Comparison of ENCODE assay signal across 9 cellular contexts in genomic region chr10:103472005-103472404, GRCh38. TPM values are rescaled to one million over a fixed set of nuclear protein-coding genes. Genes with fewer than 3 reads are reported as not detected.
DNase-seq lines count a peak whose midpoint lies in the region; ATAC-seq and TF ChIP-seq lines count a peak whose summit lies in the region.
"Had no signal": no experiment of that assay in that cellular context is flagged by ENCODE, and none has a peak within 500 bp of the region (broad histone marks: within the 10 kb centered on the region; RNA-seq: fewer than 3 reads in every experiment).

No MANE protein-coding gene starts in this region.

- no peaks in the 10 kb centered on the region for H3K79me1 ChIP-seq in H9 (ENCODE audit: insufficient read depth, low read depth, low read length, poor library complexity, severe bottlenecking)

- H3K36me3 Mint-ChIP-seq in H9 (ENCODE audit: insufficient read depth in 1 of 3, low read depth in 3 of 3), result no peaks in the 10 kb centered on the region
- H3K36me3 Mint-ChIP-seq in natural killer cell treated with Interleukin-12 subunit alpha and Interleukin-12 subunit beta and Interleukin-15 and Interleukin-18, amount 100 ng/mL, for 72 hours, result no peaks in the 10 kb centered on the region

- no peak overlapping the region for H2BK12ac ChIP-seq in H9 (ENCODE audit: insufficient read length, low read depth, low read length)

- no peaks in the 10 kb centered on the region for H4K20me1 ChIP-seq in H9 (ENCODE audit: control insufficient read depth, insufficient read depth, insufficient read length)

- H3K56ac ChIP-seq in H9 (ENCODE audit: insufficient read length, low read depth, low read length), result no peak overlapping the region

- H3K27ac Mint-ChIP-seq in H9, result peak overlapping the region in 2 of 3 experiments; percentile 57 to 65; a peak in 1 of 7 replicates
- H3K27ac Mint-ChIP-seq in natural killer cell treated with Interleukin-12 subunit alpha and Interleukin-12 subunit beta and Interleukin-15 and Interleukin-18, amount 100 ng/mL, for 72 hours, result peak overlapping the region; percentile 88 to 89

- H3K9me3 Mint-ChIP-seq in H9, result no peaks in the 10 kb centered on the region
- no peaks in the 10 kb centered on the region for H3K9me3 Mint-ChIP-seq in natural killer cell treated with Interleukin-12 subunit alpha and Interleukin-12 subunit beta and Interleukin-15 and Interleukin-18, amount 100 ng/mL, for 72 hours
- H3K9me3 Mint-ChIP-seq: neural crest cell had no signal

- H3K4me1 Mint-ChIP-seq in H9, result peaks cover 21 to 34% of the 10 kb centered on the region in 2 experiments
- peaks cover 28 to 43% of the 10 kb centered on the region in 2 donors for H3K4me1 Mint-ChIP-seq in natural killer cell treated with Interleukin-12 subunit alpha and Interleukin-12 subunit beta and Interleukin-15 and Interleukin-18, amount 100 ng/mL, for 72 hours (ENCODE audit: low read depth in 2 of 2)
- H3K4me1 Mint-ChIP-seq: neural crest cell had no signal

- TF ChIP-seq POLR2A in GM18505 (IDR thresholded peaks at IDR 0.05; ENCODE audit: borderline replicate concordance, extremely low read depth, insufficient read depth, insufficient read length) (peak; percentile 64), Raji (IDR thresholded peaks at IDR 0.05; ENCODE audit: insufficient read depth, low read depth, low read length) (peak; percentile 44)

- no peak overlapping the region for H2AFZ ChIP-seq in H9 (ENCODE audit: low read length)

- no peaks in the 10 kb centered on the region for H3K79me2 ChIP-seq in H9 (ENCODE audit: insufficient read depth, low read length)

- no peak overlapping the region for H3K4me3 Mint-ChIP-seq in H9
- H3K4me3 Mint-ChIP-seq in natural killer cell treated with Interleukin-12 subunit alpha and Interleukin-12 subunit beta and Interleukin-15 and Interleukin-18, amount 100 ng/mL, for 72 hours, result peak overlapping the region; percentile 76
- H3K4me3 Mint-ChIP-seq: neural crest cell had no signal

- no peak overlapping the region for H3K4ac ChIP-seq in H9 (ENCODE audit: low read depth, low read length)

- no peak overlapping the region for H3T11ph ChIP-seq in H9 (ENCODE audit: low read length)

- no CpG with 5 or more reads among the region's 2 CpGs for WGBS in H9 (ENCODE audit: extremely low coverage, insufficient read length, low lambda C conversion rate)

- H3K23ac ChIP-seq in H9 (ENCODE audit: insufficient read length, low read depth, low read length), result no peak overlapping the region

- no peak overlapping the region for H3K14ac ChIP-seq in H9 (ENCODE audit: insufficient read depth, low read length)

- no peak overlapping the region for H2BK20ac ChIP-seq in H9 (ENCODE audit: low read depth, low read length, poor library complexity, severe bottlenecking)

- H4K5ac ChIP-seq in H9 (ENCODE audit: insufficient read length, low read depth, low read length), result no peak overlapping the region

- H3K27me3 ChIP-seq in H9 (ENCODE audit: insufficient read depth, low read length), result no peaks in the 10 kb centered on the region

- DNase-seq in H9, result no peak
- no peak for DNase-seq in natural killer cell treated with Interleukin-12 subunit alpha and Interleukin-12 subunit beta and Interleukin-15 and Interleukin-18, amount 100 ng/mL, for 72 hours (ENCODE audit: low spot score)
- DNase-seq in EL, result no peak
- no peak for DNase-seq in inferior parietal cortex (ENCODE audit: extremely low spot score)
- DNase-seq in pons (ENCODE audit: low spot score), result no peak

- no peak overlapping the region for H3K9ac ChIP-seq in H9 (ENCODE audit: extremely low read depth, insufficient read length, low read length)

- H3K27ac ChIP-seq in H9 (ENCODE audit: insufficient read length, low read depth, low read length), result no peak overlapping the region

- H2AK5ac ChIP-seq in H9 (ENCODE audit: insufficient read length, low read length), result no peak overlapping the region

- no peaks in the 10 kb centered on the region for H3K9me3 ChIP-seq in H9 (ENCODE audit: control insufficient read depth, low read depth, low read length)

- H2BK5ac ChIP-seq in H9 (ENCODE audit: insufficient read length, low read length), result no peak overlapping the region

- H2BK120ac ChIP-seq in H9 (ENCODE audit: low read depth, low read length, poor library complexity, severe bottlenecking), result no peak overlapping the region

- no peak overlapping the region for H4K8ac ChIP-seq in H9 (replicated peaks; ENCODE audit: insufficient read length, low read depth, low read length)

- no peak overlapping the region for H3K18ac ChIP-seq in H9 (ENCODE audit: insufficient read length, low read depth, low read length)

- peaks cover 4% of the 10 kb centered on the region for H3K27me3 Mint-ChIP-seq in H9 (ENCODE audit: low read depth)
- no peaks in the 10 kb centered on the region for H3K27me3 Mint-ChIP-seq in natural killer cell treated with Interleukin-12 subunit alpha and Interleukin-12 subunit beta and Interleukin-15 and Interleukin-18, amount 100 ng/mL, for 72 hours

- no peaks in the 10 kb centered on the region; the same call in 1 of the 2 replicates for H3K4me1 ChIP-seq in H9 (ENCODE audit: insufficient read depth, low read length)

- H3K23me2 ChIP-seq in H9 (ENCODE audit: insufficient read length, low read depth, low read length, poor library complexity, severe bottlenecking), result no peaks in the 10 kb centered on the region

- TF ChIP-seq CTCF in H9 (conservative IDR thresholded peaks at IDR 0.05), result no peak

- H3K4me2 ChIP-seq in H9 (ENCODE audit: insufficient read depth, insufficient read length, low read length), result no peak overlapping the region

- H4K91ac ChIP-seq in H9 (ENCODE audit: insufficient read length, low read depth, low read length), result no peak overlapping the region

- ATAC-seq in GM18505 (IDR thresholded peaks at IDR 0.05; ENCODE audit: unreplicated experiment), result no peak
- no peak for ATAC-seq in natural killer cell treated with Interleukin-12 subunit alpha and Interleukin-12 subunit beta and Interleukin-15 and Interleukin-18, amount 100 ng/mL, for 72 hours
- no peak for ATAC-seq in HG03354 (IDR thresholded peaks at IDR 0.05; ENCODE audit: poor library complexity, severe bottlenecking, unreplicated experiment)

- no peak overlapping the region for H2BK15ac ChIP-seq in H9 (ENCODE audit: low read depth, low read length)

RNA-seq across cellular contexts. Expression of gene CALHM3, which starts 7.0 kb away (rescaled TPM):
- total RNA-seq in H9 (2021), result not detected in 2 replicates
- total RNA-seq in natural killer cell treated with Interleukin-12 subunit alpha and Interleukin-12 subunit beta and Interleukin-15 and Interleukin-18, amount 100 ng/mL, for 72 hours, result not detected
- total RNA-seq: neural crest cell had no signal

RNA-seq across cellular contexts. Expression of gene CALHM1, which starts 13.3 kb away (rescaled TPM):
- 0.07 and 0.13 TPM in 2 replicates for total RNA-seq in H9 (2021)
- total RNA-seq in natural killer cell treated with Interleukin-12 subunit alpha and Interleukin-12 subunit beta and Interleukin-15 and Interleukin-18, amount 100 ng/mL, for 72 hours, result not detected
- total RNA-seq: neural crest cell had no signal

RNA-seq across cellular contexts. Expression of gene CALHM2, which starts 19.8 kb away (rescaled TPM):
- not detected in 2 replicates for total RNA-seq in H9 (2021)
- 10 to 100 TPM; 11.2 to 12.7 TPM for total RNA-seq in natural killer cell treated with Interleukin-12 subunit alpha and Interleukin-12 subunit beta and Interleukin-15 and Interleukin-18, amount 100 ng/mL, for 72 hours
- total RNA-seq: neural crest cell had no signal

RNA-seq across cellular contexts. Expression of gene NEURL1, which starts 21.5 kb away (rescaled TPM):
- 0.92 and 1.2 TPM in 2 replicates for total RNA-seq in H9 (2021)
- total RNA-seq in natural killer cell treated with Interleukin-12 subunit alpha and Interleukin-12 subunit beta and Interleukin-15 and Interleukin-18, amount 100 ng/mL, for 72 hours, result 1 to 10 TPM; 1.4 to 1.8 TPM

Comparison
In these comparisons a context has a peak if more than half of its experiments do, and no peak if none do; other contexts are left out.
1. RNA of gene CALHM2, which starts 19.8 kb away (total RNA-seq): 11.2 to 12.7 TPM in natural killer cell treated with Interleukin-12 subunit alpha and Interleukin-12 subunit beta and Interleukin-15 and Interleukin-18, amount 100 ng/mL, for 72 hours; not detected in H9; every median in the first group is over 10 times any median in the second.